ENCODE assay signal across 1 cellular context in the genomic region with DNA sequence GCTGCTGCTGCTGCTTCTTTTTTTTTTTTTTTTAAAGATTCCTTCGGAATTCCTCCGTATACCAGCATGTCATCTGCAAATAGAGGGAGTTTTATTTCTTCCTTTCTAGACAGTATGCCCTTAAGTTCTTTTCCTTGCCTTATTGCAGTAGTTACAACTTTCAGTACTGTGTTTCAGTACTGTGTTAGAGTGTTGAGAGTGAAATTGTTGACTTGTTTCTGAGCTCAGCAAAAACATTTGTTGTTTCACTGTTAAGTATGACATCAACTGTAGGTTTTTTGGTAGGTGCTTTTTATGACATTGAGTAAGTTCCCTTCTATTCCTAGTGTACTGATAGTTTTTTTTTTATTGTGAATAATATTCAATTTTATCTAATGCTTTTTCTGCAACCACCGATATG.
TF ChIP-seq lines count a peak whose summit lies in the region.

No MANE protein-coding gene starts in this region.

TF ChIP-seq in WTC11, 78 proteins besides CTCF, POLR2A, EP300 and RAD21 (continued from another document):
- TF ChIP-seq, protein P1, sequence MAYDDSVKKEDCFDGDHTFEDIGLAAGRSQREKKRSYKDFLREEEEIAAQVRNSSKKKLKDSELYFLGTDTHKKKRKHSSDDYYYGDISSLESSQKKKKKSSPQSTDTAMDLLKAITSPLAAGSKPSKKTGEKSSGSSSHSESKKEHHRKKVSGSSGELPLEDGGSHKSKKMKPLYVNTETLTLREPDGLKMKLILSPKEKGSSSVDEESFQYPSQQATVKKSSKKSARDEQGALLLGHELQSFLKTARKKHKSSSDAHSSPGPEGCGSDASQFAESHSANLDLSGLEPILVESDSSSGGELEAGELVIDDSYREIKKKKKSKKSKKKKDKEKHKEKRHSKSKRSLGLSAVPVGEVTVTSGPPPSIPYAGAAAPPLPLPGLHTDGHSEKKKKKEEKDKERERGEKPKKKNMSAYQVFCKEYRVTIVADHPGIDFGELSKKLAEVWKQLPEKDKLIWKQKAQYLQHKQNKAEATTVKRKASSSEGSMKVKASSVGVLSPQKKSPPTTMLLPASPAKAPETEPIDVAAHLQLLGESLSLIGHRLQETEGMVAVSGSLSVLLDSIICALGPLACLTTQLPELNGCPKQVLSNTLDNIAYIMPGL (CRISPR knock-in tag; IDR thresholded peaks at IDR 0.05), result no peak
- TF ChIP-seq, protein P2, sequence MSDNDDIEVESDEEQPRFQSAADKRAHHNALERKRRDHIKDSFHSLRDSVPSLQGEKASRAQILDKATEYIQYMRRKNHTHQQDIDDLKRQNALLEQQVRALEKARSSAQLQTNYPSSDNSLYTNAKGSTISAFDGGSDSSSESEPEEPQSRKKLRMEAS (CRISPR knock-in tag; IDR thresholded peaks at IDR 0.05), result no peak
- no peak for TF ChIP-seq ZNF219 (CRISPR knock-in tag; IDR thresholded peaks at IDR 0.05; ENCODE audit: borderline replicate concordance)
- TF ChIP-seq ZBTB21 (CRISPR knock-in tag; IDR thresholded peaks at IDR 0.05; ENCODE audit: borderline replicate concordance), result no peak
- no peak for TF ChIP-seq ZNF671 (CRISPR knock-in tag; IDR thresholded peaks at IDR 0.05)
- no peak for TF ChIP-seq NFYB (CRISPR knock-in tag; conservative IDR thresholded peaks at IDR 0.05; ENCODE audit: low read depth)
- TF ChIP-seq, protein P3, sequence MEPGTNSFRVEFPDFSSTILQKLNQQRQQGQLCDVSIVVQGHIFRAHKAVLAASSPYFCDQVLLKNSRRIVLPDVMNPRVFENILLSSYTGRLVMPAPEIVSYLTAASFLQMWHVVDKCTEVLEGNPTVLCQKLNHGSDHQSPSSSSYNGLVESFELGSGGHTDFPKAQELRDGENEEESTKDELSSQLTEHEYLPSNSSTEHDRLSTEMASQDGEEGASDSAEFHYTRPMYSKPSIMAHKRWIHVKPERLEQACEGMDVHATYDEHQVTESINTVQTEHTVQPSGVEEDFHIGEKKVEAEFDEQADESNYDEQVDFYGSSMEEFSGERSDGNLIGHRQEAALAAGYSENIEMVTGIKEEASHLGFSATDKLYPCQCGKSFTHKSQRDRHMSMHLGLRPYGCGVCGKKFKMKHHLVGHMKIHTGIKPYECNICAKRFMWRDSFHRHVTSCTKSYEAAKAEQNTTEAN (CRISPR knock-in tag; IDR thresholded peaks at IDR 0.05), result no peak
- TF ChIP-seq, protein P4, sequence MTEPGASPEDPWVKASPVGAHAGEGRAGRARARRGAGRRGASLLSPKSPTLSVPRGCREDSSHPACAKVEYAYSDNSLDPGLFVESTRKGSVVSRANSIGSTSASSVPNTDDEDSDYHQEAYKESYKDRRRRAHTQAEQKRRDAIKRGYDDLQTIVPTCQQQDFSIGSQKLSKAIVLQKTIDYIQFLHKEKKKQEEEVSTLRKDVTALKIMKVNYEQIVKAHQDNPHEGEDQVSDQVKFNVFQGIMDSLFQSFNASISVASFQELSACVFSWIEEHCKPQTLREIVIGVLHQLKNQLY (CRISPR knock-in tag; IDR thresholded peaks at IDR 0.05), result no peak
- TF ChIP-seq CREM (CRISPR knock-in tag; IDR thresholded peaks at IDR 0.05), result no peak
- no peak for TF ChIP-seq FOXK1 (CRISPR knock-in tag; IDR thresholded peaks at IDR 0.05)
